In the genomic region with DNA sequence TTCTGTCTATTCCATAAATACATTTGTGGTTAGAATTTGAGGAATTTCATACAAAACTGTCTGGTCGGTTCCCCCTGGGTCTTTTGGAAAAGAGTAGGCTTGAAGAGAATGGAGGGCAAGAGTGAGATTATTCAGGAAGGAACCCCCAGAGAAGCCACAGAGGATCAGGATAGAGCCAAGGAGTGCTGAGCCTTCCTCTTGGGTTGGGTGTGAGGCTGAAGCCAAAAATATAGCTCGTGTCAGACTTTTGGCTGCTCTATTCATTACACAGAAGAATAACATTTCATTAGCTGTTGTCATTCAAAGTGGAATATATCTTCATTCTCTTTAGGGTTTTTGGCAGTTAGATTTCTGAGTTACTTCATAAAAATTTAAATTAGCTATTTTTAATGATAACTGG, we compare ENCODE assay signal across 38 cellular contexts. TPM values are rescaled to one million over a fixed set of nuclear protein-coding genes. Genes with fewer than 3 reads are reported as not detected.
"Had no signal": no experiment of that assay in that cellular context is flagged by ENCODE, and none has a peak within 500 bp of the region (broad histone marks: within the 10 kb centered on the region; RNA-seq: fewer than 3 reads in every experiment).

No MANE protein-coding gene starts in this region.

- H3K4me3 ChIP-seq: adrenal gland, body of pancreas, cardiac muscle cell had no signal

- H3K4me1 Mint-ChIP-seq: activated B cell treated with CpG ODN at 0.5 μM for 24 hours; activated CD4-positive, alpha-beta T cell treated with anti-CD3 and anti-CD28 coated beads, Interleukin-2, amount 10 ng/mL, durations not matched to agents 24 days and 14 days; activated naive CD8-positive, alpha-beta T cell treated with anti-CD3 and anti-CD28 coated beads for 36 hours; activated T-helper 17 cell treated with anti-CD3 and anti-CD28 coated beads, Interleukin-2, amount 50 U/mL, for 72 hours; central memory CD8-positive, alpha-beta T cell had no signal

- H3K27ac ChIP-seq: adrenal gland, body of pancreas, cardiac muscle cell, VCaP had no signal

- H3K27ac Mint-ChIP-seq: activated B cell treated with CpG ODN at 0.5 μM for 24 hours; activated CD4-positive, alpha-beta memory T cell treated with anti-CD3 and anti-CD28 coated beads for 36 hours; activated CD4-positive, alpha-beta T cell treated with anti-CD3 and anti-CD28 coated beads, Interleukin-2, amount 10 ng/mL, durations not matched to agents 24 days and 14 days; activated CD8-positive, alpha-beta T cell treated with anti-CD3 and anti-CD28 coated beads for 36 hours; activated naive CD4-positive, alpha-beta T cell treated with anti-CD3 and anti-CD28 coated beads for 36 hours; activated naive CD8-positive, alpha-beta T cell treated with anti-CD3 and anti-CD28 coated beads for 36 hours; activated T-cell treated with anti-CD3 and anti-CD28 coated beads, Interleukin-2, amount 50 U/mL, for 72 hours; activated T-helper 1 cell treated with anti-CD3 and anti-CD28 coated beads, Interleukin-12 subunit alpha, Interleukin-12 subunit beta, Interleukin-2, Interleukin-4 antibody, amounts not matched to agents 30 ng/mL and 10 ng/mL and 1 ng/mL, durations not matched to agents 14 hours and 24 hours and 36 hours; activated T-helper 17 cell treated with anti-CD3 and anti-CD28 coated beads, Interleukin-2, amount 50 U/mL, for 72 hours; T-helper 1 cell treated with Interleukin-12 subunit alpha and Interleukin-12 subunit beta and Interleukin-4 antibody, amounts not matched to agents 30 μg/mL and 1 μg/mL, for 36 hours; T-helper 2 cell treated with Interferon-gamma antibody and Interleukin-4, amounts not matched to agents 5 μg/mL and 100 μg/mL, for 36 hours had no signal

- H3K9me3 Mint-ChIP-seq: activated B cell treated with CpG ODN at 0.5 μM for 24 hours; activated CD4-positive, alpha-beta memory T cell treated with anti-CD3 and anti-CD28 coated beads for 36 hours; activated CD4-positive, alpha-beta T cell treated with anti-CD3 and anti-CD28 coated beads, Interleukin-2, amount 10 ng/mL, durations not matched to agents 24 days and 14 days; activated CD8-positive, alpha-beta T cell treated with anti-CD3 and anti-CD28 coated beads for 36 hours; activated naive CD4-positive, alpha-beta T cell treated with anti-CD3 and anti-CD28 coated beads for 36 hours; activated naive CD4-positive, alpha-beta T cell treated with anti-CD3 and anti-CD28 coated beads, Interleukin-2, amount 50 U/mL, for 72 hours; activated naive CD8-positive, alpha-beta T cell treated with anti-CD3 and anti-CD28 coated beads for 36 hours; activated T-cell treated with anti-CD3 and anti-CD28 coated beads, Interleukin-2, amount 50 U/mL, for 4 hours; activated T-cell treated with anti-CD3 and anti-CD28 coated beads, Interleukin-2, amount 50 U/mL, for 72 hours; activated T-helper 1 cell treated with anti-CD3 and anti-CD28 coated beads, Interleukin-12 subunit alpha, Interleukin-12 subunit beta, Interleukin-2, Interleukin-4 antibody, amounts not matched to agents 30 ng/mL and 10 ng/mL and 1 ng/mL, durations not matched to agents 14 hours and 24 hours and 36 hours; activated T-helper 17 cell treated with anti-CD3 and anti-CD28 coated beads, Interleukin-2, amount 50 U/mL, for 72 hours; central memory CD8-positive, alpha-beta T cell; T-helper 1 cell treated with Interleukin-12 subunit alpha and Interleukin-12 subunit beta and Interleukin-4 antibody, amounts not matched to agents 30 μg/mL and 1 μg/mL, for 36 hours; T-helper 2 cell treated with Interferon-gamma antibody and Interleukin-4, amounts not matched to agents 5 μg/mL and 100 μg/mL, for 36 hours had no signal

- H3K27me3 ChIP-seq: body of pancreas, cardiac muscle cell had no signal

- ATAC-seq: activated CD8-positive, alpha-beta T cell treated with anti-CD3 and anti-CD28 coated beads for 36 hours; activated naive CD4-positive, alpha-beta T cell treated with anti-CD3 and anti-CD28 coated beads, Interleukin-2, amount 50 U/mL, for 72 hours; activated T-cell treated with anti-CD3 and anti-CD28 coated beads, Interleukin-2, amount 50 U/mL, for 4 hours; activated T-cell treated with anti-CD3 and anti-CD28 coated beads, Interleukin-2, amount 50 U/mL, for 72 hours; activated T-helper 17 cell treated with anti-CD3 and anti-CD28 coated beads, Interleukin-2, amount 50 U/mL, for 72 hours; body of pancreas had no signal

- H3K9me3 ChIP-seq: adrenal gland, body of pancreas had no signal

- H3K4me3 Mint-ChIP-seq: activated B cell treated with CpG ODN at 0.5 μM for 24 hours; activated CD4-positive, alpha-beta memory T cell treated with anti-CD3 and anti-CD28 coated beads for 36 hours; activated CD4-positive, alpha-beta T cell treated with anti-CD3 and anti-CD28 coated beads, Interleukin-2, amount 10 ng/mL, durations not matched to agents 24 days and 14 days; activated CD8-positive, alpha-beta T cell treated with anti-CD3 and anti-CD28 coated beads for 36 hours; activated naive CD4-positive, alpha-beta T cell treated with anti-CD3 and anti-CD28 coated beads for 36 hours; activated naive CD8-positive, alpha-beta T cell treated with anti-CD3 and anti-CD28 coated beads for 36 hours; activated T-cell treated with anti-CD3 and anti-CD28 coated beads, Interleukin-2, amount 50 U/mL, for 4 hours; activated T-cell treated with anti-CD3 and anti-CD28 coated beads, Interleukin-2, amount 50 U/mL, for 72 hours; activated T-helper 1 cell treated with anti-CD3 and anti-CD28 coated beads, Interleukin-12 subunit alpha, Interleukin-12 subunit beta, Interleukin-2, Interleukin-4 antibody, amounts not matched to agents 30 ng/mL and 10 ng/mL and 1 ng/mL, durations not matched to agents 14 hours and 24 hours and 36 hours; activated T-helper 17 cell treated with anti-CD3 and anti-CD28 coated beads, Interleukin-2, amount 50 U/mL, for 72 hours; central memory CD8-positive, alpha-beta T cell; T-helper 1 cell treated with Interleukin-12 subunit alpha and Interleukin-12 subunit beta and Interleukin-4 antibody, amounts not matched to agents 30 μg/mL and 1 μg/mL, for 36 hours; T-helper 2 cell treated with Interferon-gamma antibody and Interleukin-4, amounts not matched to agents 5 μg/mL and 100 μg/mL, for 36 hours had no signal

- H3K4me1 ChIP-seq: adrenal gland, body of pancreas had no signal

- H3K36me3 ChIP-seq: adrenal gland, cardiac muscle cell had no signal

- H3K36me3 Mint-ChIP-seq: activated CD4-positive, alpha-beta memory T cell treated with anti-CD3 and anti-CD28 coated beads for 36 hours; activated naive CD4-positive, alpha-beta T cell treated with anti-CD3 and anti-CD28 coated beads, Interleukin-2, amount 50 U/mL, for 72 hours; activated naive CD8-positive, alpha-beta T cell treated with anti-CD3 and anti-CD28 coated beads for 36 hours had no signal

- DNase-seq: activated B cell treated with CpG ODN at 0.5 μM for 24 hours; activated CD4-positive, alpha-beta memory T cell treated with anti-CD3 and anti-CD28 coated beads for 36 hours; activated CD4-positive, alpha-beta T cell treated with anti-CD3 and anti-CD28 coated beads for 4 hours; activated CD4-positive, alpha-beta T cell treated with anti-CD3 and anti-CD28 coated beads, Interleukin-2, amount 10 ng/mL, durations not matched to agents 24 days and 14 days; activated CD4-positive, alpha-beta T cell treated with anti-CD3 and anti-CD28 coated beads, Interleukin-2, amount 50 U/mL, for 1 hour; activated CD4-positive, alpha-beta T cell treated with anti-CD3 and anti-CD28 coated beads, Interleukin-2, amount 50 U/mL, for 4 hours; activated CD4-positive, CD25-positive, alpha-beta regulatory T cell treated with anti-CD3 and anti-CD28 coated beads, Interleukin-2, amount 50 U/mL, for 72 hours; activated CD8-positive, alpha-beta memory T cell treated with anti-CD3 and anti-CD28 coated beads, Interleukin-2, amount 50 U/mL, for 4 hours; activated CD8-positive, alpha-beta T cell treated with anti-CD3 and anti-CD28 coated beads for 36 hours; activated effector memory CD4-positive, alpha-beta T cell treated with anti-CD3 and anti-CD28 coated beads, Interleukin-2, amount 50 U/mL, for 16 hours; activated gamma-delta T cell treated with Interleukin-2 at 50 U/mL for 16 hours; activated naive CD4-positive, alpha-beta T cell; activated naive CD4-positive, alpha-beta T cell treated with anti-CD3 and anti-CD28 coated beads for 36 hours; activated naive CD4-positive, alpha-beta T cell treated with anti-CD3 and anti-CD28 coated beads, Interleukin-2, amount 50 U/mL, for 16 hours; activated naive CD8-positive, alpha-beta T cell treated with anti-CD3 and anti-CD28 coated beads for 36 hours; activated T-cell treated with anti-CD3 and anti-CD28 coated beads for 4 hours; activated T-cell treated with anti-CD3 and anti-CD28 coated beads, Interleukin-2, amount 50 U/mL, for 1 hour; activated T-cell treated with anti-CD3 and anti-CD28 coated beads, Interleukin-2, amount 50 U/mL, for 4 hours; activated T-cell treated with anti-CD3 and anti-CD28 coated beads, Interleukin-2, amount 50 U/mL, for 72 hours; adrenal gland; amniotic stem cell; aorta; body of pancreas; caudate nucleus; cerebellar nuclear complex; T-helper 1 cell; T-helper 2 cell; T-helper 9 cell had no signal

RNA-seq across cellular contexts. Expression of a gene that starts 46.7 kb away (rescaled TPM):
- total RNA-seq: activated B cell treated with CpG ODN at 0.5 μM for 24 hours; activated CD4-positive, alpha-beta memory T cell treated with anti-CD3 and anti-CD28 coated beads for 36 hours; activated CD4-positive, alpha-beta T cell treated with anti-CD3 and anti-CD28 coated beads, Interleukin-2, amount 10 ng/mL, durations not matched to agents 24 days and 14 days; activated CD8-positive, alpha-beta memory T cell treated with anti-CD3 and anti-CD28 coated beads for 36 hours; activated CD8-positive, alpha-beta T cell treated with anti-CD3 and anti-CD28 coated beads for 36 hours; activated naive CD4-positive, alpha-beta T cell treated with anti-CD3 and anti-CD28 coated beads for 36 hours; activated naive CD4-positive, alpha-beta T cell treated with anti-CD3 and anti-CD28 coated beads, Interleukin-2, amount 50 U/mL, for 72 hours; activated naive CD8-positive, alpha-beta T cell treated with anti-CD3 and anti-CD28 coated beads for 36 hours; activated T-cell treated with anti-CD3 and anti-CD28 coated beads, Interleukin-2, amount 50 U/mL, for 4 hours; activated T-cell treated with anti-CD3 and anti-CD28 coated beads, Interleukin-2, amount 50 U/mL, for 72 hours; activated T-helper 1 cell treated with anti-CD3 and anti-CD28 coated beads, Interleukin-12 subunit alpha, Interleukin-12 subunit beta, Interleukin-2, Interleukin-4 antibody, amounts not matched to agents 30 ng/mL and 10 ng/mL and 1 ng/mL, durations not matched to agents 14 hours and 24 hours and 36 hours; activated T-helper 17 cell treated with anti-CD3 and anti-CD28 coated beads, Interleukin-2, amount 50 U/mL, for 72 hours; bronchial epithelial cell; cardiac muscle cell had no signal
- polyA plus RNA-seq: aorta, cardiac muscle cell had no signal
